Comparison of ENCODE assay signal across 9 cellular contexts in genomic region chr7:19754521-19755116, GRCh38. TPM values are rescaled to one million over a fixed set of nuclear protein-coding genes. Genes with fewer than 3 reads are reported as not detected.
DNase-seq lines count a peak whose midpoint lies in the region; ATAC-seq, FAIRE-seq and TF ChIP-seq lines count a peak whose summit lies in the region.
"Had no signal": no experiment of that assay in that cellular context is flagged by ENCODE, and none has a peak within 500 bp of the region (broad histone marks: within the 10 kb centered on the region; RNA-seq: fewer than 3 reads in every experiment).

No MANE protein-coding gene starts in this region.

- POLR2A ChIA-PET in endothelial cell of umbilical vein (lab: Charles Lee) = no interaction called here

- H3K4me2 ChIP-seq in DOHH2 (ENCODE audit: low read length) (no peak overlapping the region), endothelial cell of umbilical vein (ENCODE audit: insufficient read depth, low read length) (no peak overlapping the region)

- ATAC-seq in GM21423 (IDR thresholded peaks at IDR 0.05; ENCODE audit: unreplicated experiment) (no peak), GM18870 (IDR thresholded peaks at IDR 0.05; ENCODE audit: unreplicated experiment) (no peak), HG02798 (IDR thresholded peaks at IDR 0.05; ENCODE audit: poor library complexity, unreplicated experiment) (no peak)

- TF ChIP-seq CTCF in DOHH2 (IDR thresholded peaks at IDR 0.05; ENCODE audit: low read depth, low read length, poor library complexity, severe bottlenecking) (peak; percentile 89), endothelial cell of umbilical vein (IDR thresholded peaks at IDR 0.05; ENCODE audit: extremely low read depth in 1 of 2, insufficient read depth in 1 of 2, low read depth in 1 of 2, low read length in 2 of 2) (peak; percentile 36 to 43)

- H3K4me1 ChIP-seq in DOHH2 (ENCODE audit: control insufficient read depth, low read length) = no peaks in the 10 kb centered on the region
- H3K4me1 ChIP-seq in endothelial cell of umbilical vein (ENCODE audit: control insufficient read depth, extremely low read depth, insufficient read depth, low read length) = no peaks in the 10 kb centered on the region

- FAIRE-seq in endothelial cell of umbilical vein (lab: Jason Lieb, UNC) = peak; percentile 68

- H3K4me3 ChIP-seq in DOHH2 (ENCODE audit: low read length) = no peak overlapping the region
- no peak overlapping the region for H3K4me3 ChIP-seq in endothelial cell of umbilical vein (replicated peaks in 1 of 3; ENCODE audit: insufficient read depth in 1 of 3, low read depth in 1 of 3, low read length in 3 of 3)

- no peak overlapping the region for H3K27ac ChIP-seq in DOHH2 (ENCODE audit: low read depth, low read length)
- no peak overlapping the region for H3K27ac ChIP-seq in endothelial cell of umbilical vein (ENCODE audit: insufficient read depth, low read depth, low read length)

- DNase-seq in HT1080 (ENCODE audit: low read depth) = peak; percentile 69
- peak; percentile 40 for DNase-seq in OCI-M2 (lab: John Stamatoyannopoulos, UW; ENCODE audit: unreplicated experiment)
- DNase-seq in endothelial cell of umbilical vein (ENCODE audit: low read depth, low spot score) = peak; percentile 75
- DNase-seq in retina = peak; percentile 57

- H3F3A ChIP-seq in DOHH2 (ENCODE audit: control insufficient read depth, insufficient read depth) = no peaks in the 10 kb centered on the region

- CTCF ChIA-PET in endothelial cell of umbilical vein (lab: Charles Lee) = interaction anchor here (0.6 to 2.1 kb wide), 38 partner anchors 10 to 898 kb away, joined by 3 to 79 read pairs (median 4); partner anchors contain the start of genes ITGB8, POLR1F and TMEM196

- H3K9me3 ChIP-seq in DOHH2 (ENCODE audit: control insufficient read depth, insufficient read depth, low read length) (no peaks in the 10 kb centered on the region), endothelial cell of umbilical vein (replicated peaks; ENCODE audit: control insufficient read depth, insufficient read depth, low read length) (no peaks in the 10 kb centered on the region)

- BruUV-seq in endothelial cell of umbilical vein (replicated peaks; lab: Mats Ljungman, UMichigan) = no TSS peak

- H4K20me1 ChIP-seq in DOHH2 (ENCODE audit: control insufficient read depth, insufficient read depth, low read depth, low read length) (no peaks in the 10 kb centered on the region), endothelial cell of umbilical vein (replicated peaks; ENCODE audit: control insufficient read depth, extremely low read depth, insufficient read depth, low read length) (no peaks in the 10 kb centered on the region)

- no peaks in the 10 kb centered on the region for H3K9me1 ChIP-seq in endothelial cell of umbilical vein (replicated peaks; ENCODE audit: control insufficient read depth, extremely low read depth, insufficient read depth, low read length)

- TF ChIP-seq POLR2A in endothelial cell of umbilical vein (IDR thresholded peaks at IDR 0.05; ENCODE audit: low read depth, low read length) = no peak

- dilution Hi-C loops in endothelial cell of umbilical vein (cut with MboI; ENCODE audit: extremely low pct_ligation_motif_present, low sequenced_read_pairs) = no loop called here

- H3K27me3 ChIP-seq in DOHH2 (ENCODE audit: control insufficient read depth, low read length) (peaks cover 3% of the 10 kb centered on the region; the same call in 1 of the 2 replicates), endothelial cell of umbilical vein (ENCODE audit: control insufficient read depth in 2 of 2, insufficient read depth in 2 of 2, low read length in 2 of 2) (no peaks in the 10 kb centered on the region)

- H3K9me2 ChIP-seq in DOHH2 (replicated peaks; ENCODE audit: control insufficient read depth, low read length) = no peaks in the 10 kb centered on the region

- H2AFZ ChIP-seq in endothelial cell of umbilical vein (ENCODE audit: low read depth, low read length) = no peak overlapping the region

- H3K36me3 ChIP-seq in DOHH2 (ENCODE audit: control insufficient read depth, low read length) (no peaks in the 10 kb centered on the region), endothelial cell of umbilical vein (ENCODE audit: control insufficient read depth in 2 of 2, extremely low read depth in 1 of 2, insufficient read depth in 2 of 2, low read length in 2 of 2) (no peaks in the 10 kb centered on the region)

- H3K79me2 ChIP-seq in DOHH2 (ENCODE audit: control insufficient read depth, low read length) = no peaks in the 10 kb centered on the region
- no peaks in the 10 kb centered on the region for H3K79me2 ChIP-seq in endothelial cell of umbilical vein (ENCODE audit: control insufficient read depth, insufficient read depth, low read length)

- H3K9ac ChIP-seq in endothelial cell of umbilical vein (replicated peaks; ENCODE audit: extremely low read depth, insufficient read depth, low read length) = no peak overlapping the region

- intact Hi-C loops in endothelial cell of umbilical vein (cut with micrococcal nuclease) = loop anchor here (1.0 to 10.0 kb wide), 5 partner anchors 200 to 844 kb away; no protein-coding TSS in a partner anchor

TF ChIP-seq in endothelial cell of umbilical vein, 7 proteins besides CTCF, POLR2A, EP300 and RAD21:
- TF ChIP-seq POLR2AphosphoS5 (IDR thresholded peaks at IDR 0.05; ENCODE audit: insufficient read depth, low read depth, low read length) (no peak), GATA2 (IDR thresholded peaks at IDR 0.05; ENCODE audit: insufficient read depth, insufficient read length, low read depth, low read length) (no peak), FOS (IDR thresholded peaks at IDR 0.05; ENCODE audit: borderline replicate concordance, insufficient read depth, low read length) (no peak), MYC (IDR thresholded peaks at IDR 0.05; ENCODE audit: low read depth, low read length) (no peak), MAX (IDR thresholded peaks at IDR 0.05; ENCODE audit: insufficient read depth, insufficient read length) (no peak), JUN (IDR thresholded peaks at IDR 0.05; ENCODE audit: borderline replicate concordance, insufficient read depth, insufficient read length, low read depth) (no peak), EZH2 (IDR thresholded peaks at IDR 0.05; ENCODE audit: borderline replicate concordance, low read depth, low read length, severe bottlenecking) (no peak)
TF ChIP-seq in endothelial cell of umbilical vein: peak in this region for 0.

RNA-seq across cellular contexts. Expression of gene TMEM196, which starts 18.8 kb away (rescaled TPM):
- total RNA-seq in HT1080 (2014; rRNA removed; shearing (Covaris generic)) = not detected in 2 replicates
- polyA plus RNA-seq in HT1080 (2015; cell fraction: cytosol; rRNA removed) = not detected in 2 replicates
- polyA plus RNA-seq in HT1080 (2015; cell fraction: nucleus; rRNA removed) = not detected in 2 replicates
- total RNA-seq in endothelial cell of umbilical vein = not detected in 2 replicates
- polyA plus RNA-seq in endothelial cell of umbilical vein = not detected in 2 replicates
- not detected in 2 replicates for polyA plus RNA-seq in endothelial cell of umbilical vein (2011; cell fraction: cytosol; rRNA removed)
- not detected in 2 replicates for polyA plus RNA-seq in endothelial cell of umbilical vein (2011; cell fraction: nucleus; rRNA removed)
- polyA plus RNA-seq in endothelial cell of umbilical vein (2012) = not detected in 2 replicates
- polyA minus RNA-seq in endothelial cell of umbilical vein = not detected in 2 replicates
- polyA minus RNA-seq in endothelial cell of umbilical vein (2011; cell fraction: cytosol; rRNA and poly(A)+ RNA removed) = not detected
- polyA minus RNA-seq in endothelial cell of umbilical vein (2011; cell fraction: nucleus; rRNA and poly(A)+ RNA removed) = not detected in 2 replicates
- total RNA-seq: T-helper 2 cell treated with Interferon-gamma antibody and Interleukin-4, amounts not matched to agents 100 ng/mL and 5 ng/mL, for 36 hours had no signal

RNA-seq across cellular contexts. Expression of gene POLR1F, which starts 45.8 kb away (rescaled TPM):
- total RNA-seq in HT1080 (2014; rRNA removed; shearing (Covaris generic)) = 27.7 and 29.0 TPM in 2 replicates
- polyA plus RNA-seq in HT1080 (2015; cell fraction: cytosol; rRNA removed) = 22.9 and 26.7 TPM in 2 replicates
- polyA plus RNA-seq in HT1080 (2015; cell fraction: nucleus; rRNA removed) = 33.1 and 33.7 TPM in 2 replicates
- total RNA-seq in endothelial cell of umbilical vein = 21.0 and 27.0 TPM in 2 replicates
- 7.9 and 10.4 TPM in 2 replicates for polyA plus RNA-seq in endothelial cell of umbilical vein
- polyA plus RNA-seq in endothelial cell of umbilical vein (2011; cell fraction: cytosol; rRNA removed) = 10.1 and 10.8 TPM in 2 replicates
- polyA plus RNA-seq in endothelial cell of umbilical vein (2011; cell fraction: nucleus; rRNA removed) = 19.6 and 23.1 TPM in 2 replicates
- 16.4 and 22.7 TPM in 2 replicates for polyA plus RNA-seq in endothelial cell of umbilical vein (2012)
- polyA minus RNA-seq in endothelial cell of umbilical vein = 15.8 and 16.2 TPM in 2 replicates
- 9.0 TPM for polyA minus RNA-seq in endothelial cell of umbilical vein (2011; cell fraction: cytosol; rRNA and poly(A)+ RNA removed)
- polyA minus RNA-seq in endothelial cell of umbilical vein (2011; cell fraction: nucleus; rRNA and poly(A)+ RNA removed) = 11.8 and 19.7 TPM in 2 replicates
